ENCODE assay signal across 13 cellular contexts in genomic region chr20:42204261-42204660, GRCh38.
DNase-seq lines count a peak whose midpoint lies in the region; ATAC-seq and TF ChIP-seq lines count a peak whose summit lies in the region.
"Had no signal": no experiment of that assay in that cellular context is flagged by ENCODE, and none has a peak within 500 bp of the region (broad histone marks: within the 10 kb centered on the region; RNA-seq: fewer than 3 reads in every experiment).

No MANE protein-coding gene starts in this region.

- H3K27ac ChIP-seq in heart left ventricle (no peak overlapping the region), hepatocyte (no peak overlapping the region), colonic mucosa (no peak overlapping the region)
- H3K27ac ChIP-seq: BLaER1 had no signal

- peak in 11 of 12 donors; percentile 25 to 62 (median 44) for TF ChIP-seq CTCF in heart left ventricle (IDR thresholded peaks at IDR 0.05)
- TF ChIP-seq CTCF in hepatocyte (IDR thresholded peaks at IDR 0.05; ENCODE audit: poor library complexity) = peak; percentile 47
- TF ChIP-seq CTCF in type B pancreatic cell (conservative IDR thresholded peaks at IDR 0.05) = peak; percentile 67
- TF ChIP-seq CTCF in colonic mucosa (IDR thresholded peaks at IDR 0.05) = no peak

- H3K36me3 Mint-ChIP-seq in type B pancreatic cell = no peaks in the 10 kb centered on the region
- H3K36me3 Mint-ChIP-seq: stimulated activated memory B cell treated with anti-CD40 and anti-IgM and Interleukin-4, amounts not matched to agents 10 μg/mL and 1 μg/mL and 100 μg/mL, for 72 hours had no signal

- H3K4me3 ChIP-seq in heart left ventricle (no peak overlapping the region), hepatocyte (no peak overlapping the region), colonic mucosa (no peak overlapping the region)
- H3K4me3 ChIP-seq: BLaER1 had no signal

- H3K27me3 ChIP-seq in heart left ventricle (no peaks in the 10 kb centered on the region), hepatocyte (no peaks in the 10 kb centered on the region), colonic mucosa (no peaks in the 10 kb centered on the region)
- H3K27me3 ChIP-seq: BLaER1 had no signal

- no peaks in the 10 kb centered on the region for H3K9me2 ChIP-seq in hepatocyte (replicated peaks; ENCODE audit: insufficient read depth)

- no peaks in the 10 kb centered on the region for H3K9me3 Mint-ChIP-seq in type B pancreatic cell

- TF ChIP-seq POLR2A in heart left ventricle (IDR thresholded peaks at IDR 0.05) = no peak

- H3K4me1 Mint-ChIP-seq in type B pancreatic cell (ENCODE audit: unreplicated experiment) = no peaks in the 10 kb centered on the region
- H3K4me1 Mint-ChIP-seq: stimulated activated memory B cell treated with anti-CD40 and anti-IgM and Interleukin-4, amounts not matched to agents 10 μg/mL and 1 μg/mL and 100 μg/mL, for 72 hours had no signal

- no peaks in the 10 kb centered on the region for H3K9me3 ChIP-seq in heart left ventricle
- no peaks in the 10 kb centered on the region for H3K9me3 ChIP-seq in hepatocyte (ENCODE audit: low read depth)
- no peaks in the 10 kb centered on the region for H3K9me3 ChIP-seq in colonic mucosa
- H3K9me3 ChIP-seq: BLaER1 had no signal

- H2AFZ ChIP-seq in hepatocyte = no peak overlapping the region

- no peak for DNase-seq in heart left ventricle
- no peak for DNase-seq in Right ventricle myocardium superior
- DNase-seq in NCI-H748 treated with DMSO at 0.1 percent for 48 hours (lab: John Stamatoyannopoulos, UW) = peak; percentile 6
- peak; percentile 39 for DNase-seq in hepatocyte (ENCODE audit: low spot score)
- DNase-seq in type B pancreatic cell (ENCODE audit: extremely low spot score, unreplicated experiment) = no peak
- no peak for DNase-seq in T-helper 9 cell
- no peak for DNase-seq in NCI-H187 (lab: John Stamatoyannopoulos, UW)
- DNase-seq in colonic mucosa = no peak
- DNase-seq: activated CD8-positive, alpha-beta T cell treated with anti-CD3 and anti-CD28 coated beads, Interleukin-2, amount 10 ng/mL, durations not matched to agents 7 days and 5 days; effector memory CD4-positive, alpha-beta T cell; stimulated activated CD4-positive, alpha-beta T cell treated with anti-CD3 and anti-CD28 coated beads, Interleukin-15, amount 100 ng/mL, for 24 hours had no signal

- H3K79me2 ChIP-seq in hepatocyte = no peaks in the 10 kb centered on the region

- H4K20me1 ChIP-seq in hepatocyte (ENCODE audit: insufficient read depth, poor library complexity, severe bottlenecking) = no peaks in the 10 kb centered on the region
- H4K20me1 ChIP-seq: BLaER1 had no signal

- no peak overlapping the region for H3K4me2 ChIP-seq in hepatocyte
- H3K4me2 ChIP-seq: BLaER1 had no signal

- intact Hi-C loops in heart left ventricle (cut with DNase I) (loop anchor here in 8 of 10 donors (2.0 to 10.0 kb wide), 4 partner anchors 327 to 983 kb away; partner anchors contain the start of gene PTPRT (in 1 of the 8)), Right ventricle myocardium superior (cut with DNase I) (loop anchor here (10.0 kb wide), 1 partner anchor 331 kb away; no protein-coding TSS in a partner anchor), colonic mucosa (cut with DNase I) (no loop called here)

- ATAC-seq in heart left ventricle (no peak), Right ventricle myocardium superior (ENCODE audit: poor library complexity) (no peak)
- ATAC-seq: activated CD8-positive, alpha-beta T cell treated with anti-CD3 and anti-CD28 coated beads, Interleukin-2, amount 10 ng/mL, durations not matched to agents 7 days and 5 days; stimulated activated memory B cell treated with anti-CD40 and anti-IgM and Interleukin-4, amounts not matched to agents 10 μg/mL and 1 μg/mL and 100 μg/mL, for 72 hours had no signal

- 56 to 69% (median 66%) methylated on average over 5 of the region's 5 CpGs for WGBS in heart left ventricle, 4 donors
- 60% methylated on average over 5 of the region's 5 CpGs for WGBS in hepatocyte (ENCODE audit: low lambda C conversion rate, missing lambda C conversion rate)

- H3K27me3 Mint-ChIP-seq in type B pancreatic cell = peaks cover 14% of the 10 kb centered on the region
- H3K27me3 Mint-ChIP-seq: stimulated activated memory B cell treated with anti-CD40 and anti-IgM and Interleukin-4, amounts not matched to agents 10 μg/mL and 1 μg/mL and 100 μg/mL, for 72 hours had no signal

- no peak overlapping the region for H3K27ac Mint-ChIP-seq in type B pancreatic cell
- H3K27ac Mint-ChIP-seq: activated CD8-positive, alpha-beta T cell treated with anti-CD3 and anti-CD28 coated beads, Interleukin-2, amount 10 ng/mL, durations not matched to agents 7 days and 5 days; stimulated activated memory B cell treated with anti-CD40 and anti-IgM and Interleukin-4, amounts not matched to agents 10 μg/mL and 1 μg/mL and 100 μg/mL, for 72 hours had no signal

- H3K4me3 Mint-ChIP-seq in type B pancreatic cell = no peak overlapping the region
- H3K4me3 Mint-ChIP-seq: activated CD8-positive, alpha-beta T cell treated with anti-CD3 and anti-CD28 coated beads, Interleukin-2, amount 10 ng/mL, durations not matched to agents 7 days and 5 days; stimulated activated memory B cell treated with anti-CD40 and anti-IgM and Interleukin-4, amounts not matched to agents 10 μg/mL and 1 μg/mL and 100 μg/mL, for 72 hours had no signal

- H3K36me3 ChIP-seq in heart left ventricle (no peaks in the 10 kb centered on the region), hepatocyte (replicated peaks; ENCODE audit: insufficient read depth, low read depth) (no peaks in the 10 kb centered on the region), colonic mucosa (no peaks in the 10 kb centered on the region)
- H3K36me3 ChIP-seq: BLaER1 had no signal

- no peak overlapping the region for H3K9ac ChIP-seq in colonic mucosa (ENCODE audit: low read depth in 2 of 2, low read length in 2 of 2)
- H3K9ac ChIP-seq: BLaER1 had no signal

- H3K4me1 ChIP-seq in heart left ventricle (peaks cover 0 to 7% (median 0%) of the 10 kb centered on the region in 12 donors), hepatocyte (ENCODE audit: insufficient read depth) (no peaks in the 10 kb centered on the region), colonic mucosa (no peaks in the 10 kb centered on the region)
- H3K4me1 ChIP-seq: BLaER1 had no signal

Comparison
In these comparisons a context has a peak if more than half of its experiments do, and no peak if none do; other contexts are left out.
1. DNase-seq: peak in NCI-H748 treated with DMSO at 0.1 percent for 48 hours (single experiment) and hepatocyte (single experiment); none in heart left ventricle (0 of 5), Right ventricle myocardium superior (single experiment), type B pancreatic cell (single experiment), T-helper 9 cell (single experiment), NCI-H187 (0 of 2) and colonic mucosa (single experiment).